2 cellular contexts compared by ENCODE assay signal in the genomic region with DNA sequence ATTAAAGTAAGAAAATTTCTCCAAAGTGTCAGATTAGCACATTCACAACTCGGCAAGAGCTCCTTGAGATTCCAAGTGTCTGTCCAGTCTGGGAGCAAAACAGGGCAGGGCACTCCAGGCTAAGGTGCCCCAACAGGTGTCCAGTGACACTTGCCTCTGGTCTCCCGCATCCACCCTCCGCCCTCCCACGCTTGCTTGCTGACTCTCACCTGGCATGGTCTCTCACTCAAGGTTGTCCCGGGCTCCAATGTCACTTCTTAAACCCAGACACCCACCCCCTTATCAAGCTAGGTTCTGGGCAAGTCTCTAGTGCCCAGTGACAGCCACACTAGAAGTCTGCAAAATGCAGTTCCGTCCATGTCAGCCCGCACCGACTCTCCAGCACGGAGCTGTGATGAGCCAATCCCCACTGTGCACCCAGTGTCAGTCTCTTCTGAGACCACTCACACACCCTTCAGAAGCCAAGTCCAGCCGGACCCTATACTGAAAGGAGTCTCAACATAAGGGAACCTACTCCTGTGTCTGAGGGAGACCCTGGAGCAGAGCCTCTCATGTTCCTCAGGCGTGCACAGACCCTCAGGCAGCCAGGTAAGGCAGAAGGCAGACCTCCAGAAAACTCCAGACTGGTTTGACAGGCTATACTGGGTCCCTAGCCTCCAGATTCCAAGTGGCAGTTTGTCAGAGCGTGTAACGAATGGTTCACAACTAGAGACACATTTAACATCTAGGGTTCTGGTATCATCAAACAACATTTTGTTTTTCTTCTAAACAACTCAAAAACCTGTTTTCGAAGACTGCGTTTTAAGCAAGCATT.
TF ChIP-seq lines count a peak whose summit lies in the region.

No MANE protein-coding gene starts in this region.

TF ChIP-seq in GM12878, 131 proteins besides CTCF, POLR2A, EP300 and RAD21:
- TF ChIP-seq SMARCA5 (IDR thresholded peaks at IDR 0.05) (no peak), PAX8 (IDR thresholded peaks at IDR 0.05) (no peak), ZBTB33 (IDR thresholded peaks at IDR 0.05) (no peak), YY1 (IDR thresholded peaks at IDR 0.05; ENCODE audit: low read depth, low read length) (no peak), FOXK2 (IDR thresholded peaks at IDR 0.05) (no peak), CHD2 (IDR thresholded peaks at IDR 0.05; ENCODE audit: borderline replicate concordance, low read depth, low read length) (no peak), ESRRA (IDR thresholded peaks at IDR 0.05; ENCODE audit: low read length) (no peak), KLF5 (IDR thresholded peaks at IDR 0.05; ENCODE audit: partially characterized antibody) (no peak), ASH2L (IDR thresholded peaks at IDR 0.05; ENCODE audit: borderline replicate concordance, low read depth) (no peak), TBL1XR1 (IDR thresholded peaks at IDR 0.05; ENCODE audit: low read depth, low read length) (no peak), ZZZ3 (IDR thresholded peaks at IDR 0.05; ENCODE audit: control insufficient read depth, insufficient read length, low read depth) (no peak), POU2F2 (IDR thresholded peaks at IDR 0.05; ENCODE audit: borderline replicate concordance, low read depth, low read length) (no peak), SMAD5 (IDR thresholded peaks at IDR 0.05; ENCODE audit: low read depth) (no peak), MLLT1 (IDR thresholded peaks at IDR 0.05) (no peak), SRF (IDR thresholded peaks at IDR 0.05; ENCODE audit: low read depth in 2 of 2, low read length in 2 of 2) (no peak)
- TF ChIP-seq, protein P1, sequence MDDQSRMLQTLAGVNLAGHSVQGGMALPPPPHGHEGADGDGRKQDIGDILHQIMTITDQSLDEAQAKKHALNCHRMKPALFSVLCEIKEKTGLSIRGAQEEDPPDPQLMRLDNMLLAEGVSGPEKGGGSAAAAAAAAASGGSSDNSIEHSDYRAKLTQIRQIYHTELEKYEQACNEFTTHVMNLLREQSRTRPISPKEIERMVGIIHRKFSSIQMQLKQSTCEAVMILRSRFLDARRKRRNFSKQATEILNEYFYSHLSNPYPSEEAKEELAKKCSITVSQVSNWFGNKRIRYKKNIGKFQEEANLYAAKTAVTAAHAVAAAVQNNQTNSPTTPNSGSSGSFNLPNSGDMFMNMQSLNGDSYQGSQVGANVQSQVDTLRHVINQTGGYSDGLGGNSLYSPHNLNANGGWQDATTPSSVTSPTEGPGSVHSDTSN (IDR thresholded peaks at IDR 0.05; ENCODE audit: insufficient replicate concordance, low read depth, low read length), result no peak

TF ChIP-seq in HEK293T, 16 proteins besides CTCF, POLR2A, EP300 and RAD21:
- TF ChIP-seq CTBP1 (IDR thresholded peaks at IDR 0.05; ENCODE audit: borderline replicate concordance) (no peak), SUZ12 (IDR thresholded peaks at IDR 0.05) (no peak), FOXA1 (IDR thresholded peaks at IDR 0.05) (no peak)
